8 cellular contexts compared by ENCODE assay signal in the genomic region with DNA sequence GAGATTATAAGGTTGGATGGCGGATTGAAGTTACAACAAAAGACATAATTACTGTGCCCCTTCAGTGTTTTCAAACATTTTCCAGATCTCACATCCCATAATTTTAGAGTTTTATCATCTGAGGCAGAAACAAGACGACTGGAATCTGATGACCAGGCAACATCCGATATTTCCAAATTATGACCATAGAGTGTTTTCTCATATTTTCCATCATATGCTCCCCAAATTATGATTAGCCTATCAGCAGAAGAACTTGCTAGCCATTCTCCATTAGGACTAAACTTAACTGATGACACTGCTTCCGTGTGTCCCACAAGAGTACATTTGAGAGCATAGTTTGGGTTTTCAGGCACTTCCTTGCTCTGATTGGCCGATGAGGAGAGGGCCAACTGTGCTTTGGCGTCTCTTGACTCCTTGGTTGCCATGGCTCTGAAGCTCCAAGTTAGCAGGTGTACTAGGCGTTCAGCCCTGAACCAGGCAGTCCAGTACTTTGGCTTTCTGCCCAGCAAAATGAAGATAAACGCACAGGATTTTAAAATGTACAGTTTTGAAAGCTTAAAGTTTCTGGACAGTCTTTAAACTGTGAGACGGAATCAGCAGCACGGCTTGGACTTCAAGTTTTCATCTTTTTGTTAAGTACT. TPM values are rescaled to one million over a fixed set of nuclear protein-coding genes. Genes with fewer than 3 reads are reported as not detected.
DNase-seq lines count a peak whose midpoint lies in the region; ATAC-seq and TF ChIP-seq lines count a peak whose summit lies in the region.

No MANE protein-coding gene starts in this region.

- no peak for TF ChIP-seq CTCF in retinal pigment epithelial cell (conservative IDR thresholded peaks at IDR 0.05; ENCODE audit: low read depth, low read length)

- H3K27ac ChIP-seq in Karpas-422 (ENCODE audit: low read length), result peak overlapping the region; percentile 81

- H3K9me3 Mint-ChIP-seq in activated naive CD4-positive, alpha-beta T cell treated with anti-CD3 and anti-CD28 coated beads, Interleukin-2, amount 50 U/mL, for 24 hours, result no peaks in the 10 kb centered on the region

- peaks cover 60% of the 10 kb centered on the region for H3K4me1 Mint-ChIP-seq in activated naive CD4-positive, alpha-beta T cell treated with anti-CD3 and anti-CD28 coated beads, Interleukin-2, amount 50 U/mL, for 24 hours

- H3K9me2 ChIP-seq in Karpas-422 (replicated peaks; ENCODE audit: insufficient read depth, low read length), result no peaks in the 10 kb centered on the region

- peak overlapping the region; percentile 93 for H3K4me3 Mint-ChIP-seq in activated naive CD4-positive, alpha-beta T cell treated with anti-CD3 and anti-CD28 coated beads, Interleukin-2, amount 50 U/mL, for 24 hours

- H3K4me2 ChIP-seq in Karpas-422 (ENCODE audit: low read depth, low read length, poor library complexity, severe bottlenecking), result peak overlapping the region; percentile 90

- peaks cover 22% of the 10 kb centered on the region; the same call in 1 of the 2 replicates for H3K36me3 ChIP-seq in Karpas-422 (ENCODE audit: insufficient read depth, low read length)

- peak; percentile 44 for ATAC-seq in GM21825 (IDR thresholded peaks at IDR 0.05; ENCODE audit: unreplicated experiment)
- ATAC-seq in left ventricle myocardium superior, result peak; percentile 29

- H4K20me1 ChIP-seq in Karpas-422 (ENCODE audit: insufficient read depth, low read depth, low read length), result no peaks in the 10 kb centered on the region

- peaks cover 34% of the 10 kb centered on the region for H3K4me1 ChIP-seq in Karpas-422 (ENCODE audit: low read length)

- H3K27me3 ChIP-seq in Karpas-422 (ENCODE audit: low read length), result no peaks in the 10 kb centered on the region

- no peaks in the 10 kb centered on the region for H3K9me3 ChIP-seq in Karpas-422 (ENCODE audit: low read length)

- H3K4me3 ChIP-seq in Karpas-422 (ENCODE audit: low read length) (peak overlapping the region; percentile 85), retinal pigment epithelial cell (ENCODE audit: low read length) (peak overlapping the region; percentile 80)

- DNase-seq in EH (ENCODE audit: low read depth) (peak; percentile 63), Karpas-422 (peak; percentile 91), left ventricle myocardium superior (no peak), retinal pigment epithelial cell (ENCODE audit: low read depth) (no peak), NCI-H1930 (lab: John Stamatoyannopoulos, UW) (no peak), NCI-H1694 treated with DMSO at 0.1 percent for 48 hours (lab: John Stamatoyannopoulos, UW) (no peak)

- H2AFZ ChIP-seq in Karpas-422 (ENCODE audit: low read length), result peak overlapping the region; percentile 33; the same call in 1 of the 2 replicates

- H3K27me3 Mint-ChIP-seq in activated naive CD4-positive, alpha-beta T cell treated with anti-CD3 and anti-CD28 coated beads, Interleukin-2, amount 50 U/mL, for 24 hours, result no peaks in the 10 kb centered on the region

- H3K9ac ChIP-seq in Karpas-422 (ENCODE audit: low read length), result peak overlapping the region; percentile 77

- H3K27ac Mint-ChIP-seq in activated naive CD4-positive, alpha-beta T cell treated with anti-CD3 and anti-CD28 coated beads, Interleukin-2, amount 50 U/mL, for 24 hours, result peak overlapping the region; percentile 99

- peaks cover 18% of the 10 kb centered on the region for H3K36me3 Mint-ChIP-seq in activated naive CD4-positive, alpha-beta T cell treated with anti-CD3 and anti-CD28 coated beads, Interleukin-2, amount 50 U/mL, for 24 hours

- intact Hi-C loops in left ventricle myocardium superior (cut with micrococcal nuclease), result no loop called here

- H3K79me2 ChIP-seq in Karpas-422 (ENCODE audit: low read length), result peaks cover 46% of the 10 kb centered on the region

RNA-seq across cellular contexts. Expression of a gene that starts 0.6 kb away (rescaled TPM):
- total RNA-seq in Karpas-422 (2014; rRNA removed; shearing (Covaris generic); ENCODE audit: low replicate concordance), result 5.3 and 7.1 TPM in 2 replicates
- total RNA-seq in left ventricle myocardium superior, result 2.9 TPM

RNA-seq across cellular contexts. Expression of a gene that starts 31.2 kb away (rescaled TPM):
- total RNA-seq in Karpas-422 (2014; rRNA removed; shearing (Covaris generic); ENCODE audit: low replicate concordance), result 138 and 197 TPM in 2 replicates
- total RNA-seq in left ventricle myocardium superior, result 147 TPM

RNA-seq across cellular contexts. Expression of a gene that starts 32.2 kb away (rescaled TPM):
- 45.8 and 54.0 TPM in 2 replicates for total RNA-seq in Karpas-422 (2014; rRNA removed; shearing (Covaris generic); ENCODE audit: low replicate concordance)
- 28.6 TPM for total RNA-seq in left ventricle myocardium superior

Comparison
In these comparisons a context has a peak if more than half of its experiments do, and no peak if none do; other contexts are left out.
1. DNase-seq: peak in EH (single experiment) and Karpas-422 (single experiment); none in left ventricle myocardium superior (single experiment), retinal pigment epithelial cell (single experiment), NCI-H1930 (0 of 2) and NCI-H1694 treated with DMSO at 0.1 percent for 48 hours (single experiment).